ENCODE assay signal across 14 cellular contexts in the genomic region with DNA sequence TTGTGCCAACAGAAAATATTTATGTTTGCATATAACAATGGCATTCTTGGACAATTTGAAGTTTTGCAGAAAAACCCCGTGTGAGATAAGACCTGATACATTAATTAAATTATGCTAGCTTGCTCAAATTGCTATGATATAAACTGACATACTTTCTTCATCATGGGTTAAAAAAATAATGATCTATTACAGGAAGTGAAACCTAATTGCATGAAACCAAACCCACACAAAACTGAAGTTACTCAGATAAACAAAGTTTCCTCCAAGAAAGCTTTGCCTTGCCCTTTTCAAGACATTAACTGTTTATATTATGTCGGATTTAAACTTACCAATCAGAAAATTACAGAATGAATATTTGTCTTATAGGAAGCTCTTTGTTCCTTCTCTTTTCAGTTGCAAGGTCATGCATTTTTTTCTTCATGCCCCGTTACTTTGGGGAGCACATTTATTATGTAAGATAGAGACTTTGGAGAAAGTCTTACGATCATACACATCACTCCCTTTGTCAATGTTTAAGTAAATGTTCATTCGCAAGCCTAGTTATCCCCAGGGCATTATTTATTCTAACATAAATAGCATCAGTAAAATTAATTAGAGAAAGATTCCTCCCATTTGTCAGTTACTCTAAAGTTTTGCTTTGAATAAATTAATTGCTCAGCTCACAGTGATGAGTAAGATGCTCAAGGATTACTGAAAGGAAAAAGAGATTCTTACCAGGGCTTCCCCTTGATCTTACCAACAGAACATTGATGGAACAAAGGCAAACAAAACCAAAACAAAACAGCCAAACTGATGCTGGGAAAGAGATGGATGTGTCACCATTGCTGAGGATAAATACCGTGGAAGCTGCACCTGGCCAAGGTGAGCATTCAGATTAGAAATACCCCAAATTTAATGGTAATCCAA. TPM values are rescaled to one million over a fixed set of nuclear protein-coding genes. Genes with fewer than 3 reads are reported as not detected.
DNase-seq lines count a peak whose midpoint lies in the region; ATAC-seq and TF ChIP-seq lines count a peak whose summit lies in the region.
"Had no signal": no experiment of that assay in that cellular context is flagged by ENCODE, and none has a peak within 500 bp of the region (broad histone marks: within the 10 kb centered on the region; RNA-seq: fewer than 3 reads in every experiment).

No MANE protein-coding gene starts in this region.

- intact Hi-C loops in CD4-positive, alpha-beta T cell (cut with DNase I, micrococcal nuclease) = no loop called here
- intact Hi-C loops in lower lobe of right lung (cut with DNase I) = no loop called here

- H3K36me3 Mint-ChIP-seq in CD4-positive, alpha-beta T cell (ENCODE audit: low read depth) = no peaks in the 10 kb centered on the region

- no peak overlapping the region for H3K27ac ChIP-seq in CD4-positive, alpha-beta T cell (ENCODE audit: low read depth, low read length)
- H3K27ac ChIP-seq in lower lobe of right lung (no peak overlapping the region), gastroesophageal sphincter (no peak overlapping the region)
- H3K27ac ChIP-seq: coronary artery, HL-60, upper lobe of left lung had no signal

- H3K36me3 ChIP-seq in lower lobe of right lung = no peaks in the 10 kb centered on the region
- no peaks in the 10 kb centered on the region for H3K36me3 ChIP-seq in gastroesophageal sphincter
- H3K36me3 ChIP-seq: upper lobe of left lung had no signal

- no peaks in the 10 kb centered on the region for H3K9me3 ChIP-seq in CD4-positive, alpha-beta T cell (ENCODE audit: control insufficient read depth, low read length)
- H3K9me3 ChIP-seq in lower lobe of right lung (no peaks in the 10 kb centered on the region), gastroesophageal sphincter (peaks cover 0 to 12% (median 0%) of the 10 kb centered on the region in 3 donors)
- H3K9me3 ChIP-seq: upper lobe of left lung had no signal

- no peak for TF ChIP-seq POLR2A in gastroesophageal sphincter (IDR thresholded peaks at IDR 0.05)

- H3K9me3 Mint-ChIP-seq in CD4-positive, alpha-beta T cell = peaks cover 3% of the 10 kb centered on the region

- POLR2A ChIA-PET in CD4-positive, alpha-beta T cell (lab: Charles Lee) = no interaction called here

- no peak for ATAC-seq in CD4-positive, alpha-beta T cell (ENCODE audit: poor library complexity)
- ATAC-seq in GM19035 (IDR thresholded peaks at IDR 0.05; ENCODE audit: unreplicated experiment) (peak; percentile 80), HG02884 (IDR thresholded peaks at IDR 0.05; ENCODE audit: unreplicated experiment) (peak; percentile 89), lower lobe of right lung (no peak), gastroesophageal sphincter (no peak)

- CTCF ChIA-PET in CD4-positive, alpha-beta T cell (lab: Charles Lee) = no interaction called here

- H3K4me1 ChIP-seq in lower lobe of right lung (no peaks in the 10 kb centered on the region), gastroesophageal sphincter (no peaks in the 10 kb centered on the region)
- H3K4me1 ChIP-seq: upper lobe of left lung had no signal

- TF ChIP-seq EP300 in gastroesophageal sphincter (IDR thresholded peaks at IDR 0.05) = no peak

- H3K4me3 Mint-ChIP-seq in CD4-positive, alpha-beta T cell = peak overlapping the region; percentile 13

- no peak overlapping the region for H3K4me3 ChIP-seq in lower lobe of right lung
- H3K4me3 ChIP-seq in gastroesophageal sphincter = no peak overlapping the region
- H3K4me3 ChIP-seq: coronary artery, skin epidermis, upper lobe of left lung had no signal

- H3K4me1 Mint-ChIP-seq in CD4-positive, alpha-beta T cell (ENCODE audit: low read depth) = peaks cover 11% of the 10 kb centered on the region

- TF ChIP-seq CTCF in CD4-positive, alpha-beta T cell (IDR thresholded peaks at IDR 0.05) = no peak
- TF ChIP-seq CTCF in lower lobe of right lung (IDR thresholded peaks at IDR 0.05) (no peak), gastroesophageal sphincter (IDR thresholded peaks at IDR 0.05) (no peak)

- peak overlapping the region; percentile 19 for H3K27ac Mint-ChIP-seq in CD4-positive, alpha-beta T cell

- no peak for DNase-seq in CD4-positive, alpha-beta T cell
- DNase-seq in NAMALWA (ENCODE audit: low spot score) (peak; percentile 45), lower lobe of right lung (no peak), NCI-H510A (lab: John Stamatoyannopoulos, UW) (no peak), SK-N-DZ (ENCODE audit: low spot score) (no peak)
- DNase-seq: Calu3, NCI-H82, upper lobe of left lung had no signal

- no peaks in the 10 kb centered on the region for H3K27me3 Mint-ChIP-seq in CD4-positive, alpha-beta T cell

- WGBS in gastroesophageal sphincter (ENCODE audit: low coverage in 1 of 2), 2 donors = 33 to 44% methylated on average over 6 of the region's 6 CpGs

- H3K27me3 ChIP-seq in CD4-positive, alpha-beta T cell (ENCODE audit: control insufficient read depth, insufficient read depth, low read length) = no peaks in the 10 kb centered on the region
- no peaks in the 10 kb centered on the region for H3K27me3 ChIP-seq in lower lobe of right lung (ENCODE audit: low read depth)
- no peaks in the 10 kb centered on the region for H3K27me3 ChIP-seq in gastroesophageal sphincter
- H3K27me3 ChIP-seq: upper lobe of left lung had no signal

RNA-seq across cellular contexts. Expression of a gene that starts 14.7 kb away (rescaled TPM):
- total RNA-seq in CD4-positive, alpha-beta T cell = not detected
- not detected for total RNA-seq in lower lobe of right lung
- not detected in 2 replicates for polyA plus RNA-seq in SK-N-DZ (2014; cell fraction: cytosol; rRNA removed)
- not detected in 2 replicates for polyA plus RNA-seq in SK-N-DZ (2014; cell fraction: nucleus; rRNA removed)
- total RNA-seq in gastroesophageal sphincter = not detected
- total RNA-seq: Calu3, upper lobe of left lung had no signal

Comparison
In these comparisons a context has a peak if more than half of its experiments do, and no peak if none do; other contexts are left out.
1. ATAC-seq: peak in GM19035 (single experiment) and HG02884 (single experiment); none in CD4-positive, alpha-beta T cell (single experiment), lower lobe of right lung (0 of 2) and gastroesophageal sphincter (single experiment).